In genomic region chr12:45351921-45352670, GRCh38 we compare ENCODE assay signal across 2 cellular contexts.
TF ChIP-seq lines count a peak whose summit lies in the region.

No MANE protein-coding gene starts in this region.

TF ChIP-seq in GM12878, 131 proteins besides CTCF, POLR2A, EP300 and RAD21 (continued from another document):
- no peak for TF ChIP-seq HDAC2 (IDR thresholded peaks at IDR 0.05)
- TF ChIP-seq RFX5 (IDR thresholded peaks at IDR 0.05; ENCODE audit: low read depth, low read length): no peak
- TF ChIP-seq, protein P1, sequence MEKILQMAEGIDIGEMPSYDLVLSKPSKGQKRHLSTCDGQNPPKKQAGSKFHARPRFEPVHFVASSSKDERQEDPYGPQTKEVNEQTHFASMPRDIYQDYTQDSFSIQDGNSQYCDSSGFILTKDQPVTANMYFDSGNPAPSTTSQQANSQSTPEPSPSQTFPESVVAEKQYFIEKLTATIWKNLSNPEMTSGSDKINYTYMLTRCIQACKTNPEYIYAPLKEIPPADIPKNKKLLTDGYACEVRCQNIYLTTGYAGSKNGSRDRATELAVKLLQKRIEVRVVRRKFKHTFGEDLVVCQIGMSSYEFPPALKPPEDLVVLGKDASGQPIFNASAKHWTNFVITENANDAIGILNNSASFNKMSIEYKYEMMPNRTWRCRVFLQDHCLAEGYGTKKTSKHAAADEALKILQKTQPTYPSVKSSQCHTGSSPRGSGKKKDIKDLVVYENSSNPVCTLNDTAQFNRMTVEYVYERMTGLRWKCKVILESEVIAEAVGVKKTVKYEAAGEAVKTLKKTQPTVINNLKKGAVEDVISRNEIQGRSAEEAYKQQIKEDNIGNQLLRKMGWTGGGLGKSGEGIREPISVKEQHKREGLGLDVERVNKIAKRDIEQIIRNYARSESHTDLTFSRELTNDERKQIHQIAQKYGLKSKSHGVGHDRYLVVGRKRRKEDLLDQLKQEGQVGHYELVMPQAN (conservative IDR thresholded peaks at IDR 0.05): no peak
- no peak for TF ChIP-seq RELA (IDR thresholded peaks at IDR 0.05; ENCODE audit: borderline replicate concordance, partially characterized antibody)
- no peak for TF ChIP-seq YY1 (IDR thresholded peaks at IDR 0.05; ENCODE audit: low read depth, low read length)
- TF ChIP-seq CBX5 (IDR thresholded peaks at IDR 0.05; ENCODE audit: low read depth): no peak
- TF ChIP-seq EED (IDR thresholded peaks at IDR 0.05; ENCODE audit: low read depth): no peak
- TF ChIP-seq ZSCAN29 (IDR thresholded peaks at IDR 0.05): no peak
- no peak for TF ChIP-seq TARDBP (IDR thresholded peaks at IDR 0.05; ENCODE audit: borderline replicate concordance)
- no peak for TF ChIP-seq PML (IDR thresholded peaks at IDR 0.05; ENCODE audit: low read length)
- no peak for TF ChIP-seq SUPT20H (IDR thresholded peaks at IDR 0.05; ENCODE audit: borderline replicate concordance, control insufficient read depth, low read depth, low read length)
- TF ChIP-seq CREM (IDR thresholded peaks at IDR 0.05; ENCODE audit: low read depth): no peak
- TF ChIP-seq, protein P2, sequence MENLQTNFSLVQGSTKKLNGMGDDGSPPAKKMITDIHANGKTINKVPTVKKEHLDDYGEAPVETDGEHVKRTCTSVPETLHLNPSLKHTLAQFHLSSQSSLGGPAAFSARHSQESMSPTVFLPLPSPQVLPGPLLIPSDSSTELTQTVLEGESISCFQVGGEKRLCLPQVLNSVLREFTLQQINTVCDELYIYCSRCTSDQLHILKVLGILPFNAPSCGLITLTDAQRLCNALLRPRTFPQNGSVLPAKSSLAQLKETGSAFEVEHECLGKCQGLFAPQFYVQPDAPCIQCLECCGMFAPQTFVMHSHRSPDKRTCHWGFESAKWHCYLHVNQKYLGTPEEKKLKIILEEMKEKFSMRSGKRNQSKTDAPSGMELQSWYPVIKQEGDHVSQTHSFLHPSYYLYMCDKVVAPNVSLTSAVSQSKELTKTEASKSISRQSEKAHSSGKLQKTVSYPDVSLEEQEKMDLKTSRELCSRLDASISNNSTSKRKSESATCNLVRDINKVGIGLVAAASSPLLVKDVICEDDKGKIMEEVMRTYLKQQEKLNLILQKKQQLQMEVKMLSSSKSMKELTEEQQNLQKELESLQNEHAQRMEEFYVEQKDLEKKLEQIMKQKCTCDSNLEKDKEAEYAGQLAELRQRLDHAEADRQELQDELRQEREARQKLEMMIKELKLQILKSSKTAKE (IDR thresholded peaks at IDR 0.05; ENCODE audit: low read depth, poor library complexity, severe bottlenecking): no peak
TF ChIP-seq in GM12878: peak in this region for 0.

TF ChIP-seq in GM23338, 12 proteins besides CTCF, POLR2A, EP300 and RAD21:
- TF ChIP-seq ZNF331 (CRISPR knock-in tag; IDR thresholded peaks at IDR 0.05; ENCODE audit: low read depth) (no peak), NANOG (IDR thresholded peaks at IDR 0.05; ENCODE audit: borderline replicate concordance) (no peak), CREB1 (CRISPR knock-in tag; IDR thresholded peaks at IDR 0.05; ENCODE audit: low read depth) (no peak), STAT1 (IDR thresholded peaks at IDR 0.05; ENCODE audit: unreplicated experiment) (no peak), JUNB (IDR thresholded peaks at IDR 0.05; ENCODE audit: unreplicated experiment) (no peak), EZH2 (IDR thresholded peaks at IDR 0.05; ENCODE audit: low read depth, unreplicated experiment) (no peak), EZH2phosphoT487 (IDR thresholded peaks at IDR 0.05; ENCODE audit: unreplicated experiment) (no peak), ZNF114 (CRISPR knock-in tag; IDR thresholded peaks at IDR 0.05) (no peak)
- TF ChIP-seq, protein P3, sequence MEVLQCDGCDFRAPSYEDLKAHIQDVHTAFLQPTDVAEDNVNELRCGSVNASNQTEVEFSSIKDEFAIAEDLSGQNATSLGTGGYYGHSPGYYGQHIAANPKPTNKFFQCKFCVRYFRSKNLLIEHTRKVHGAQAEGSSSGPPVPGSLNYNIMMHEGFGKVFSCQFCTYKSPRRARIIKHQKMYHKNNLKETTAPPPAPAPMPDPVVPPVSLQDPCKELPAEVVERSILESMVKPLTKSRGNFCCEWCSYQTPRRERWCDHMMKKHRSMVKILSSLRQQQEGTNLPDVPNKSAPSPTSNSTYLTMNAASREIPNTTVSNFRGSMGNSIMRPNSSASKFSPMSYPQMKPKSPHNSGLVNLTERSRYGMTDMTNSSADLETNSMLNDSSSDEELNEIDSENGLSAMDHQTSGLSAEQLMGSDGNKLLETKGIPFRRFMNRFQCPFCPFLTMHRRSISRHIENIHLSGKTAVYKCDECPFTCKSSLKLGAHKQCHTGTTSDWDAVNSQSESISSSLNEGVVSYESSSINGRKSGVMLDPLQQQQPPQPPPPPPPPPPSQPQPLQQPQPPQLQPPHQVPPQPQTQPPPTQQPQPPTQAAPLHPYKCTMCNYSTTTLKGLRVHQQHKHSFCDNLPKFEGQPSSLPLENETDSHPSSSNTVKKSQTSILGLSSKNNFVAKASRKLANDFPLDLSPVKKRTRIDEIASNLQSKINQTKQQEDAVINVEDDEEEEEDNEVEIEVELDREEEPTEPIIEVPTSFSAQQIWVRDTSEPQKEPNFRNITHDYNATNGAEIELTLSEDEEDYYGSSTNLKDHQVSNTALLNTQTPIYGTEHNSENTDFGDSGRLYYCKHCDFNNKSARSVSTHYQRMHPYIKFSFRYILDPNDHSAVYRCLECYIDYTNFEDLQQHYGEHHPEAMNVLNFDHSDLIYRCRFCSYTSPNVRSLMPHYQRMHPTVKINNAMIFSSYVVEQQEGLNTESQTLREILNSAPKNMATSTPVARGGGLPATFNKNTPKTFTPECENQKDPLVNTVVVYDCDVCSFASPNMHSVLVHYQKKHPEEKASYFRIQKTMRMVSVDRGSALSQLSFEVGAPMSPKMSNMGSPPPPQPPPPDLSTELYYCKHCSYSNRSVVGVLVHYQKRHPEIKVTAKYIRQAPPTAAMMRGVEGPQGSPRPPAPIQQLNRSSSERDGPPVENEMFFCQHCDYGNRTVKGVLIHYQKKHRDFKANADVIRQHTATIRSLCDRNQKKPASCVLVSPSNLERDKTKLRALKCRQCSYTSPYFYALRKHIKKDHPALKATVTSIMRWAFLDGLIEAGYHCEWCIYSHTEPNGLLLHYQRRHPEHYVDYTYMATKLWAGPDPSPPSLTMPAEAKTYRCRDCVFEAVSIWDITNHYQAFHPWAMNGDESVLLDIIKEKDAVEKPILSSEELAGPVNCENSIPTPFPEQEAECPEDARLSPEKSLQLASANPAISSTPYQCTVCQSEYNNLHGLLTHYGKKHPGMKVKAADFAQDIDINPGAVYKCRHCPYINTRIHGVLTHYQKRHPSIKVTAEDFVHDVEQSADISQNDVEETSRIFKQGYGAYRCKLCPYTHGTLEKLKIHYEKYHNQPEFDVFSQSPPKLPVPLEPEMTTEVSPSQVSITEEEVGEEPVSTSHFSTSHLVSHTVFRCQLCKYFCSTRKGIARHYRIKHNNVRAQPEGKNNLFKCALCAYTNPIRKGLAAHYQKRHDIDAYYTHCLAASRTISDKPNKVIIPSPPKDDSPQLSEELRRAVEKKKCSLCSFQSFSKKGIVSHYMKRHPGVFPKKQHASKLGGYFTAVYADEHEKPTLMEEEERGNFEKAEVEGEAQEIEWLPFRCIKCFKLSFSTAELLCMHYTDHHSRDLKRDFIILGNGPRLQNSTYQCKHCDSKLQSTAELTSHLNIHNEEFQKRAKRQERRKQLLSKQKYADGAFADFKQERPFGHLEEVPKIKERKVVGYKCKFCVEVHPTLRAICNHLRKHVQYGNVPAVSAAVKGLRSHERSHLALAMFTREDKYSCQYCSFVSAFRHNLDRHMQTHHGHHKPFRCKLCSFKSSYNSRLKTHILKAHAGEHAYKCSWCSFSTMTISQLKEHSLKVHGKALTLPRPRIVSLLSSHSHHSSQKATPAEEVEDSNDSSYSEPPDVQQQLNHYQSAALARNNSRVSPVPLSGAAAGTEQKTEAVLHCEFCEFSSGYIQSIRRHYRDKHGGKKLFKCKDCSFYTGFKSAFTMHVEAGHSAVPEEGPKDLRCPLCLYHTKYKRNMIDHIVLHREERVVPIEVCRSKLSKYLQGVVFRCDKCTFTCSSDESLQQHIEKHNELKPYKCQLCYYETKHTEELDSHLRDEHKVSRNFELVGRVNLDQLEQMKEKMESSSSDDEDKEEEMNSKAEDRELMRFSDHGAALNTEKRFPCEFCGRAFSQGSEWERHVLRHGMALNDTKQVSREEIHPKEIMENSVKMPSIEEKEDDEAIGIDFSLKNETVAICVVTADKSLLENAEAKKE (CRISPR knock-in tag; IDR thresholded peaks at IDR 0.05): no peak
- TF ChIP-seq, protein P4, sequence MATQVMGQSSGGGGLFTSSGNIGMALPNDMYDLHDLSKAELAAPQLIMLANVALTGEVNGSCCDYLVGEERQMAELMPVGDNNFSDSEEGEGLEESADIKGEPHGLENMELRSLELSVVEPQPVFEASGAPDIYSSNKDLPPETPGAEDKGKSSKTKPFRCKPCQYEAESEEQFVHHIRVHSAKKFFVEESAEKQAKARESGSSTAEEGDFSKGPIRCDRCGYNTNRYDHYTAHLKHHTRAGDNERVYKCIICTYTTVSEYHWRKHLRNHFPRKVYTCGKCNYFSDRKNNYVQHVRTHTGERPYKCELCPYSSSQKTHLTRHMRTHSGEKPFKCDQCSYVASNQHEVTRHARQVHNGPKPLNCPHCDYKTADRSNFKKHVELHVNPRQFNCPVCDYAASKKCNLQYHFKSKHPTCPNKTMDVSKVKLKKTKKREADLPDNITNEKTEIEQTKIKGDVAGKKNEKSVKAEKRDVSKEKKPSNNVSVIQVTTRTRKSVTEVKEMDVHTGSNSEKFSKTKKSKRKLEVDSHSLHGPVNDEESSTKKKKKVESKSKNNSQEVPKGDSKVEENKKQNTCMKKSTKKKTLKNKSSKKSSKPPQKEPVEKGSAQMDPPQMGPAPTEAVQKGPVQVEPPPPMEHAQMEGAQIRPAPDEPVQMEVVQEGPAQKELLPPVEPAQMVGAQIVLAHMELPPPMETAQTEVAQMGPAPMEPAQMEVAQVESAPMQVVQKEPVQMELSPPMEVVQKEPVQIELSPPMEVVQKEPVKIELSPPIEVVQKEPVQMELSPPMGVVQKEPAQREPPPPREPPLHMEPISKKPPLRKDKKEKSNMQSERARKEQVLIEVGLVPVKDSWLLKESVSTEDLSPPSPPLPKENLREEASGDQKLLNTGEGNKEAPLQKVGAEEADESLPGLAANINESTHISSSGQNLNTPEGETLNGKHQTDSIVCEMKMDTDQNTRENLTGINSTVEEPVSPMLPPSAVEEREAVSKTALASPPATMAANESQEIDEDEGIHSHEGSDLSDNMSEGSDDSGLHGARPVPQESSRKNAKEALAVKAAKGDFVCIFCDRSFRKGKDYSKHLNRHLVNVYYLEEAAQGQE (IDR thresholded peaks at IDR 0.05; ENCODE audit: unreplicated experiment): no peak
